2 cellular contexts compared by ENCODE assay signal in the genomic region with DNA sequence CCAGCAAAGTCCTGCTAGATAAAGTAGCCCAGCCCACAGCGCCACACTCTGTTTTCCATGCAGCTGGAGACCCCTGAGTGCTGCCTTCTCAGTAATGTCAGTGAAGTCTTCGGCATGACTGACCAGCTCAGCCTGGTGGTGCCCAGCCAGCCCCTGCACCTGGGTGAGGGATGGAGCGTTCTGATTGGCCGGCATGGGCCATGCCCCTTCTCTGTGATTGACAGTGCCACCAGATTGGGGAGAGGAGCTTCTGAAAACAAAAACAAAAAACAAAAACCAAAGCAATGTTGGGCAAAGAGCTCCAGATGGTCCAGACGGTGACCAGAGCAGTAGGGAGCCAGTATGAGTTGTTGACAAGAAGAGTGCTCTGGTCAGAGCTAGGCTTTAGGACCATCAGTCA.
A peak's percentile ranks its signal among the peaks of the same experiment; 100 is the strongest.
TF ChIP-seq lines count a peak whose summit lies in the region.

No MANE protein-coding gene starts in this region.

TF ChIP-seq in GM23338, 12 proteins besides CTCF, POLR2A, EP300 and RAD21 (continues in another document):
- TF ChIP-seq, protein P1, sequence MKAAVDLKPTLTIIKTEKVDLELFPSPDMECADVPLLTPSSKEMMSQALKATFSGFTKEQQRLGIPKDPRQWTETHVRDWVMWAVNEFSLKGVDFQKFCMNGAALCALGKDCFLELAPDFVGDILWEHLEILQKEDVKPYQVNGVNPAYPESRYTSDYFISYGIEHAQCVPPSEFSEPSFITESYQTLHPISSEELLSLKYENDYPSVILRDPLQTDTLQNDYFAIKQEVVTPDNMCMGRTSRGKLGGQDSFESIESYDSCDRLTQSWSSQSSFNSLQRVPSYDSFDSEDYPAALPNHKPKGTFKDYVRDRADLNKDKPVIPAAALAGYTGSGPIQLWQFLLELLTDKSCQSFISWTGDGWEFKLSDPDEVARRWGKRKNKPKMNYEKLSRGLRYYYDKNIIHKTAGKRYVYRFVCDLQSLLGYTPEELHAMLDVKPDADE (IDR thresholded peaks at IDR 0.05) = no peak
- TF ChIP-seq ZNF114 (CRISPR knock-in tag; IDR thresholded peaks at IDR 0.05) = no peak
- TF ChIP-seq NANOG (IDR thresholded peaks at IDR 0.05; ENCODE audit: borderline replicate concordance) = no peak
- TF ChIP-seq EZH2phosphoT487 (IDR thresholded peaks at IDR 0.05; ENCODE audit: unreplicated experiment) = no peak
- no peak for TF ChIP-seq POLR2AphosphoS5 (IDR thresholded peaks at IDR 0.05; ENCODE audit: low read depth)
- TF ChIP-seq JUNB (IDR thresholded peaks at IDR 0.05; ENCODE audit: unreplicated experiment) = no peak
- no peak for TF ChIP-seq CREB1 (CRISPR knock-in tag; IDR thresholded peaks at IDR 0.05; ENCODE audit: low read depth)
- TF ChIP-seq ZNF462 (CRISPR knock-in tag; IDR thresholded peaks at IDR 0.05) = no peak
- TF ChIP-seq ZNF331 (CRISPR knock-in tag; IDR thresholded peaks at IDR 0.05; ENCODE audit: low read depth) = no peak
- TF ChIP-seq REST (IDR thresholded peaks at IDR 0.05; ENCODE audit: unreplicated experiment) = no peak

TF ChIP-seq in GM12878, 131 proteins besides CTCF, POLR2A, EP300 and RAD21:
- TF ChIP-seq PKNOX1 (IDR thresholded peaks at IDR 0.05) = peak; percentile 62
- no peak for TF ChIP-seq WRNIP1 (IDR thresholded peaks at IDR 0.05; ENCODE audit: borderline replicate concordance, low read depth, low read length)
